ENCODE assay signal across 10 cellular contexts in the genomic region with DNA sequence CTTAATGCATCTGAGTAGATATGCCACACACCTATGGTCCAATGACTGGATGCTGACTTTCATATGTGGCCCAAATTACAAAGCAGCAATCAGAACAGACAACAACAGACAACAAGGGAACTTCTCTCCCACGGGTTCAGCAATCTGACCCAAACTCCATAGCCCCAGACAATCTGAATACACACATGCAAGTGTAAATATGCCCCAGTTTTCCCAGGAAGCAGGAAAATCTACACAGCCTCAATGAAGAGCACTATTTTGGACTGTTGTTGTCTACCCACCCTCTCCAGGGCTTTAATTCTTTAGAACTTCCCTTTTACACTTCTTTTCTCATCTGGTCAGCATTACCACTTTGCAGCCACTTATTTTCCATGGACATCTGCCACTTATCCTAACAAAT. TPM values are rescaled to one million over a fixed set of nuclear protein-coding genes. Genes with fewer than 3 reads are reported as not detected.
A peak's percentile ranks its signal among the peaks of the same experiment; 100 is the strongest.
DNase-seq lines count a peak whose midpoint lies in the region; ATAC-seq and TF ChIP-seq lines count a peak whose summit lies in the region.
"Had no signal": no experiment of that assay in that cellular context is flagged by ENCODE, and none has a peak within 500 bp of the region (broad histone marks: within the 10 kb centered on the region; RNA-seq: fewer than 3 reads in every experiment).

No MANE protein-coding gene starts in this region.

- no peaks in the 10 kb centered on the region for H3K36me3 ChIP-seq in CD8-positive, alpha-beta memory T cell (ENCODE audit: insufficient read depth, low read length)
- H3K36me3 ChIP-seq in PC-9 (ENCODE audit: low read depth) (peaks cover 5% of the 10 kb centered on the region; the same call in 1 of the 2 replicates), esophagus squamous epithelium (no peaks in the 10 kb centered on the region)

- TF ChIP-seq POLR2A in esophagus squamous epithelium (IDR thresholded peaks at IDR 0.05): no peak

- WGBS in esophagus squamous epithelium, 2 donors: 67 to 79% methylated on average over 1 of the region's 1 CpG

- peak overlapping the region; percentile 8 to 91 (median 69) for H3K4me3 Mint-ChIP-seq in CD8-positive, alpha-beta memory T cell
- peak overlapping the region; percentile 61 for H3K4me3 Mint-ChIP-seq in dendritic cell treated with granulocyte-macrophage colony-stimulating factor and Interleukin-4, amounts not matched to agents 40 ng/mL and 50 ng/mL, for 4 days
- H3K4me3 Mint-ChIP-seq in osteocyte (ENCODE audit: unreplicated experiment): peak overlapping the region; percentile 62

- peak overlapping the region; percentile 84 for H3K4me2 ChIP-seq in PC-9

- no peak overlapping the region for H3K4me3 ChIP-seq in CD8-positive, alpha-beta memory T cell (ENCODE audit: low read length)
- H3K4me3 ChIP-seq in PC-9: peak overlapping the region; percentile 48; the same call in 1 of the 2 replicates
- H3K4me3 ChIP-seq in esophagus squamous epithelium: no peak overlapping the region

- no peaks in the 10 kb centered on the region for H3K9me2 ChIP-seq in PC-9 (ENCODE audit: insufficient read depth)

- TF ChIP-seq CTCF in PC-9 (conservative IDR thresholded peaks at IDR 0.05) (no peak), osteocyte (IDR thresholded peaks at IDR 0.05) (no peak), esophagus squamous epithelium (IDR thresholded peaks at IDR 0.05) (no peak)

- intact Hi-C loops in PC-9 (cut with micrococcal nuclease; ENCODE audit: unreplicated experiment): loop anchor here (10.0 kb wide), 1 partner anchor 209 kb away; the partner anchor contains the start of gene CREM
- intact Hi-C loops in dendritic cell treated with granulocyte-macrophage colony-stimulating factor and Interleukin-4, amounts not matched to agents 40 ng/mL and 50 ng/mL, for 4 days (cut with micrococcal nuclease): loop anchor here (5.0 to 10.0 kb wide), 3 partner anchors 37 to 209 kb away; partner anchors contain the start of gene CREM
- intact Hi-C loops in esophagus squamous epithelium (cut with DNase I): no loop called here

- H3K27ac ChIP-seq in CD8-positive, alpha-beta memory T cell (ENCODE audit: low read depth, low read length): no peak overlapping the region
- H3K27ac ChIP-seq in PC-9: 0 out of 2 replicates have a peak overlapping the region, but pooled peaks have one; percentile 3
- H3K27ac ChIP-seq in esophagus squamous epithelium: no peak overlapping the region

- peaks cover 33% of the 10 kb centered on the region for H3K4me1 ChIP-seq in CD8-positive, alpha-beta memory T cell (ENCODE audit: insufficient read depth, low read length)
- H3K4me1 ChIP-seq in PC-9 (replicated peaks; ENCODE audit: insufficient read depth) (peaks cover 47% of the 10 kb centered on the region), esophagus squamous epithelium (peaks cover 13 to 72% (median 34%) of the 10 kb centered on the region in 3 donors)

- no peak for DNase-seq in CD8-positive, alpha-beta memory T cell
- no peak for DNase-seq in PC-9
- DNase-seq in osteocyte (ENCODE audit: extremely low spot score, unreplicated experiment): no peak
- DNase-seq in NCI-H526 treated with DMSO at 0.1 percent for 48 hours (lab: John Stamatoyannopoulos, UW): no peak
- no peak for DNase-seq in esophagus squamous epithelium (lab: John Stamatoyannopoulos, UW)
- no peak for DNase-seq in NCI-H2196 (lab: John Stamatoyannopoulos, UW; ENCODE audit: unreplicated experiment)
- DNase-seq: hypothalamus, NCI-H2029 had no signal

- no peak for ATAC-seq in GM21576 (IDR thresholded peaks at IDR 0.05; ENCODE audit: unreplicated experiment)

- POLR2A ChIA-PET in CD8-positive, alpha-beta memory T cell (lab: Charles Lee): no interaction called here
- POLR2A ChIA-PET in PC-9 (lab: Charles Lee; ENCODE audit: unreplicated experiment): no interaction called here

- peaks cover 82% of the 10 kb centered on the region for H3K79me2 ChIP-seq in PC-9 (ENCODE audit: low read depth)

- peaks cover 23% of the 10 kb centered on the region for H3F3A ChIP-seq in PC-9 (ENCODE audit: insufficient read depth, low read depth)

- BruUV-seq in PC-9 (replicated peaks; lab: Mats Ljungman, UMichigan): no TSS peak

- peaks cover 6% of the 10 kb centered on the region for H4K20me1 ChIP-seq in PC-9 (ENCODE audit: insufficient read depth)

- no peak overlapping the region for H2AFZ ChIP-seq in PC-9

- no peaks in the 10 kb centered on the region for H3K27me3 ChIP-seq in CD8-positive, alpha-beta memory T cell (ENCODE audit: insufficient read depth, low read length, poor library complexity, severe bottlenecking)
- no peaks in the 10 kb centered on the region for H3K27me3 ChIP-seq in PC-9 (ENCODE audit: insufficient read depth, low read depth)
- no peaks in the 10 kb centered on the region for H3K27me3 ChIP-seq in esophagus squamous epithelium

- H3K36me3 Mint-ChIP-seq in CD8-positive, alpha-beta memory T cell: peaks cover 0 to 19% (median 2%) of the 10 kb centered on the region in 3 donors
- H3K36me3 Mint-ChIP-seq in dendritic cell treated with granulocyte-macrophage colony-stimulating factor and Interleukin-4, amounts not matched to agents 40 ng/mL and 50 ng/mL, for 4 days (ENCODE audit: low read depth): peaks cover 47% of the 10 kb centered on the region
- peaks cover 8% of the 10 kb centered on the region for H3K36me3 Mint-ChIP-seq in osteocyte (ENCODE audit: unreplicated experiment)

- peaks cover 62 to 78% (median 72%) of the 10 kb centered on the region in 3 donors for H3K4me1 Mint-ChIP-seq in CD8-positive, alpha-beta memory T cell
- peaks cover 40% of the 10 kb centered on the region for H3K4me1 Mint-ChIP-seq in dendritic cell treated with granulocyte-macrophage colony-stimulating factor and Interleukin-4, amounts not matched to agents 40 ng/mL and 50 ng/mL, for 4 days (ENCODE audit: low read depth)
- peaks cover 46% of the 10 kb centered on the region for H3K4me1 Mint-ChIP-seq in osteocyte (ENCODE audit: unreplicated experiment)

- peak overlapping the region in 5 of 8 donors; percentile 5 to 75 (median 55) for H3K27ac Mint-ChIP-seq in CD8-positive, alpha-beta memory T cell
- H3K27ac Mint-ChIP-seq in dendritic cell treated with granulocyte-macrophage colony-stimulating factor and Interleukin-4, amounts not matched to agents 40 ng/mL and 50 ng/mL, for 4 days: peak overlapping the region; percentile 22
- peak overlapping the region; percentile 12 for H3K27ac Mint-ChIP-seq in osteocyte (ENCODE audit: unreplicated experiment)

- H3K9me3 Mint-ChIP-seq in CD8-positive, alpha-beta memory T cell: no peaks in the 10 kb centered on the region
- H3K9me3 Mint-ChIP-seq in dendritic cell treated with granulocyte-macrophage colony-stimulating factor and Interleukin-4, amounts not matched to agents 40 ng/mL and 50 ng/mL, for 4 days: no peaks in the 10 kb centered on the region
- no peaks in the 10 kb centered on the region for H3K9me3 Mint-ChIP-seq in osteocyte (ENCODE audit: unreplicated experiment)

- CTCF ChIA-PET in CD8-positive, alpha-beta memory T cell (lab: Charles Lee): no interaction called here
- CTCF ChIA-PET in PC-9 (lab: Charles Lee): interaction anchor here (0.7 kb wide), 1 partner anchor 187 kb away, joined by 3 read pairs; no protein-coding TSS in a partner anchor

- H3K9me3 ChIP-seq in CD8-positive, alpha-beta memory T cell (ENCODE audit: low read length): no peaks in the 10 kb centered on the region
- H3K9me3 ChIP-seq in PC-9 (ENCODE audit: insufficient read depth, low read depth) (no peaks in the 10 kb centered on the region), esophagus squamous epithelium (no peaks in the 10 kb centered on the region)

- H3K27me3 Mint-ChIP-seq in CD8-positive, alpha-beta memory T cell: no peaks in the 10 kb centered on the region
- H3K27me3 Mint-ChIP-seq in dendritic cell treated with granulocyte-macrophage colony-stimulating factor and Interleukin-4, amounts not matched to agents 40 ng/mL and 50 ng/mL, for 4 days: no peaks in the 10 kb centered on the region
- H3K27me3 Mint-ChIP-seq in osteocyte (ENCODE audit: unreplicated experiment): no peaks in the 10 kb centered on the region

RNA-seq across cellular contexts. Expression of gene CCNY, which starts 2.0 kb away (rescaled TPM):
- 10 to 100 TPM; 58.4 to 65.2 TPM for total RNA-seq in CD8-positive, alpha-beta memory T cell
- polyA plus RNA-seq in CD8-positive, alpha-beta memory T cell: 15.1 TPM
- 54.9 and 69.5 TPM in 2 replicates for total RNA-seq in PC-9 (2021)
- 72.0 and 76.4 TPM in 2 replicates for total RNA-seq in osteocyte
- 10 to 100 TPM; 24.1 to 41.5 (median 30.4) TPM for total RNA-seq in esophagus squamous epithelium
